8 cellular contexts compared by ENCODE assay signal in genomic region chr1:46300673-46301405, GRCh38. TPM values are rescaled to one million over a fixed set of nuclear protein-coding genes. Genes with fewer than 3 reads are reported as not detected.
DNase-seq lines count a peak whose midpoint lies in the region; ATAC-seq, FAIRE-seq and TF ChIP-seq lines count a peak whose summit lies in the region.

No MANE protein-coding gene starts in this region.

- peak overlapping the region; percentile 97 for H3K27ac Mint-ChIP-seq in T-helper 2 cell treated with Interferon-gamma antibody and Interleukin-4, amounts not matched to agents 5 μg/mL and 100 μg/mL, for 36 hours
- H3K27ac Mint-ChIP-seq in activated naive CD8-positive, alpha-beta T cell treated with anti-CD3 and anti-CD28 coated beads, Interleukin-2, amount 10 ng/mL, durations not matched to agents 7 days and 5 days: peak overlapping the region; percentile 99

- FAIRE-seq in keratinocyte (lab: Jason Lieb, UNC) (no peak), GM19239 (lab: Jason Lieb, UNC) (no peak)

- peak overlapping the region; percentile 97 for H3K4me3 Mint-ChIP-seq in T-helper 2 cell treated with Interferon-gamma antibody and Interleukin-4, amounts not matched to agents 5 μg/mL and 100 μg/mL, for 36 hours
- peak overlapping the region; percentile 93 for H3K4me3 Mint-ChIP-seq in activated naive CD8-positive, alpha-beta T cell treated with anti-CD3 and anti-CD28 coated beads, Interleukin-2, amount 10 ng/mL, durations not matched to agents 7 days and 5 days

- peaks cover 37% of the 10 kb centered on the region for H3K36me3 Mint-ChIP-seq in T-helper 2 cell treated with Interferon-gamma antibody and Interleukin-4, amounts not matched to agents 5 μg/mL and 100 μg/mL, for 36 hours (ENCODE audit: low read depth)
- H3K36me3 Mint-ChIP-seq in activated naive CD8-positive, alpha-beta T cell treated with anti-CD3 and anti-CD28 coated beads, Interleukin-2, amount 10 ng/mL, durations not matched to agents 7 days and 5 days: peaks cover 27% of the 10 kb centered on the region

- ATAC-seq in activated naive CD8-positive, alpha-beta T cell treated with anti-CD3 and anti-CD28 coated beads, Interleukin-2, amount 10 ng/mL, durations not matched to agents 7 days and 5 days (ENCODE audit: low read depth): no peak
- ATAC-seq in GM21723 (IDR thresholded peaks at IDR 0.05; ENCODE audit: unreplicated experiment): no peak

- H3K79me2 ChIP-seq in keratinocyte (ENCODE audit: control insufficient read depth, insufficient read depth, low read length): peaks cover 72% of the 10 kb centered on the region

- no peak for TF ChIP-seq CTCF in keratinocyte (optimal IDR thresholded peaks at IDR 0.05 in 1 of 3, IDR thresholded peaks at IDR 0.05 in 1 of 3, conservative IDR thresholded peaks at IDR 0.05 in 1 of 3; ENCODE audit: extremely low read depth in 1 of 3, insufficient read depth in 2 of 3, low read length in 3 of 3)

- no peak overlapping the region for H2AFZ ChIP-seq in keratinocyte (ENCODE audit: control insufficient read depth, low read length)

- H3K27me3 ChIP-seq in keratinocyte (ENCODE audit: control insufficient read depth, extremely low read depth, insufficient read depth, low read length): no peaks in the 10 kb centered on the region

- no peaks in the 10 kb centered on the region for H3K9me3 ChIP-seq in keratinocyte (ENCODE audit: control insufficient read depth, low read depth, low read length)

- peak overlapping the region; percentile 99 for H3K4me2 ChIP-seq in keratinocyte (ENCODE audit: control insufficient read depth, extremely low read depth, insufficient read depth, low read depth, low read length)

- POLR2A ChIA-PET in activated naive CD8-positive, alpha-beta T cell treated with anti-CD3 and anti-CD28 coated beads, Interleukin-2, amount 10 ng/mL, durations not matched to agents 7 days and 5 days (lab: Charles Lee): interaction anchor here (0.6 to 1.7 kb wide), 5 partner anchors 10 to 54 kb away, joined by 3 to 5 read pairs (median 4); partner anchors contain the start of gene NSUN4

- no peaks in the 10 kb centered on the region for H3K27me3 Mint-ChIP-seq in T-helper 2 cell treated with Interferon-gamma antibody and Interleukin-4, amounts not matched to agents 5 μg/mL and 100 μg/mL, for 36 hours (ENCODE audit: low read depth)
- H3K27me3 Mint-ChIP-seq in activated naive CD8-positive, alpha-beta T cell treated with anti-CD3 and anti-CD28 coated beads, Interleukin-2, amount 10 ng/mL, durations not matched to agents 7 days and 5 days: no peaks in the 10 kb centered on the region

- peaks cover 7 to 15% of the 10 kb centered on the region in 2 experiments for H3K36me3 ChIP-seq in keratinocyte (ENCODE audit: control insufficient read depth in 2 of 2, extremely low read depth in 1 of 2, insufficient read depth in 2 of 2, low read length in 2 of 2)

- H3K9me3 Mint-ChIP-seq in T-helper 2 cell treated with Interferon-gamma antibody and Interleukin-4, amounts not matched to agents 5 μg/mL and 100 μg/mL, for 36 hours: no peaks in the 10 kb centered on the region
- no peaks in the 10 kb centered on the region for H3K9me3 Mint-ChIP-seq in activated naive CD8-positive, alpha-beta T cell treated with anti-CD3 and anti-CD28 coated beads, Interleukin-2, amount 10 ng/mL, durations not matched to agents 7 days and 5 days

- no peaks in the 10 kb centered on the region for H3K9me1 ChIP-seq in keratinocyte (ENCODE audit: control insufficient read depth, extremely low read depth, insufficient read depth, low read length)

- peaks cover 3% of the 10 kb centered on the region for H4K20me1 ChIP-seq in keratinocyte (ENCODE audit: control insufficient read depth, extremely low read depth, insufficient read depth, low read length)

- H3K4me3 ChIP-seq in keratinocyte (ENCODE audit: control insufficient read depth in 2 of 3, extremely low read depth in 1 of 3, insufficient read depth in 2 of 3, low read depth in 1 of 3, low read length in 3 of 3): peak overlapping the region; percentile 76 to 99 (median 99)

- H3K27ac ChIP-seq in keratinocyte (ENCODE audit: control insufficient read depth, insufficient read depth, low read length): peak overlapping the region; percentile 98
- H3K27ac ChIP-seq in temporal lobe (ENCODE audit: low read depth, low read length): peak overlapping the region; percentile 89

- in situ Hi-C loops in ACHN (cut with HindIII; ENCODE audit: low pct_ligation_motif_present, low pct_unique_long_range_greater_than_20kb, low sequenced_read_pairs): no loop called here

- peak overlapping the region; percentile 96 for H3K9ac ChIP-seq in keratinocyte (ENCODE audit: control insufficient read depth, extremely low read depth, insufficient read depth, low read length)

- dilution Hi-C loops in keratinocyte (cut with MboI; ENCODE audit: extremely low pct_ligation_motif_present, low sequenced_read_pairs): no loop called here

- no peak for DNase-seq in T-helper 2 cell treated with Interferon-gamma antibody and Interleukin-4, amounts not matched to agents 5 μg/mL and 100 μg/mL, for 36 hours (ENCODE audit: low spot score)
- no peak for DNase-seq in T-helper 2 cell
- no peak for DNase-seq in activated naive CD8-positive, alpha-beta T cell treated with anti-CD3 and anti-CD28 coated beads, Interleukin-2, amount 10 ng/mL, durations not matched to agents 7 days and 5 days
- DNase-seq in keratinocyte (ENCODE audit: low read depth, low spot score): no peak
- no peak for DNase-seq in GM19239 (ENCODE audit: insufficient read length, low spot score)
- DNase-seq in ACHN: no peak

- peaks cover 30% of the 10 kb centered on the region for H3K4me1 Mint-ChIP-seq in T-helper 2 cell treated with Interferon-gamma antibody and Interleukin-4, amounts not matched to agents 5 μg/mL and 100 μg/mL, for 36 hours (ENCODE audit: low read depth)
- peaks cover 23% of the 10 kb centered on the region for H3K4me1 Mint-ChIP-seq in activated naive CD8-positive, alpha-beta T cell treated with anti-CD3 and anti-CD28 coated beads, Interleukin-2, amount 10 ng/mL, durations not matched to agents 7 days and 5 days

- H3K4me1 ChIP-seq in keratinocyte (ENCODE audit: control insufficient read depth, extremely low read depth, insufficient read depth, low read length): peaks cover 17% of the 10 kb centered on the region

RNA-seq across cellular contexts. Expression of gene LRRC41, which starts 2.6 kb away (rescaled TPM):
- 10 to 100 TPM; 36.8 to 38.8 TPM for total RNA-seq in activated naive CD8-positive, alpha-beta T cell treated with anti-CD3 and anti-CD28 coated beads, Interleukin-2, amount 10 ng/mL, durations not matched to agents 7 days and 5 days
- 51.2 to 77.6 TPM (median 70.8 TPM) in 3 replicates for polyA plus RNA-seq in keratinocyte
- 20.7 TPM for polyA plus RNA-seq in keratinocyte (2011; ENCODE audit: low read depth)
- 57.6 and 69.4 TPM in 2 replicates for polyA plus RNA-seq in keratinocyte (2011; cell fraction: cytosol; rRNA removed)
- polyA plus RNA-seq in keratinocyte (2011; cell fraction: nucleus; rRNA removed): 87.1 and 111 TPM in 2 replicates
- 51.8 and 58.7 TPM in 2 replicates for polyA plus RNA-seq in keratinocyte (2012; ENCODE audit: low replicate concordance)
- polyA minus RNA-seq in keratinocyte: 81.8 to 143 TPM (median 117 TPM) in 3 replicates
- polyA minus RNA-seq in keratinocyte (2011; cell fraction: cytosol; rRNA and poly(A)+ RNA removed): 125 TPM
- 75.8 and 80.4 TPM in 2 replicates for polyA minus RNA-seq in keratinocyte (2011; cell fraction: nucleus; rRNA and poly(A)+ RNA removed)
- total RNA-seq in temporal lobe: 41.1 TPM

RNA-seq across cellular contexts. Expression of gene UQCRH, which starts 2.7 kb away (rescaled TPM):
- 100 to 1,000 TPM; 250 to 260 TPM for total RNA-seq in activated naive CD8-positive, alpha-beta T cell treated with anti-CD3 and anti-CD28 coated beads, Interleukin-2, amount 10 ng/mL, durations not matched to agents 7 days and 5 days
- polyA plus RNA-seq in keratinocyte: 650 to 970 TPM (median 720 TPM) in 3 replicates
- 267 TPM for polyA plus RNA-seq in keratinocyte (2011; ENCODE audit: low read depth)
- 799 and 838 TPM in 2 replicates for polyA plus RNA-seq in keratinocyte (2011; cell fraction: cytosol; rRNA removed)
- 170 and 300 TPM in 2 replicates for polyA plus RNA-seq in keratinocyte (2011; cell fraction: nucleus; rRNA removed)
- 471 and 744 TPM in 2 replicates for polyA plus RNA-seq in keratinocyte (2012; ENCODE audit: low replicate concordance)
- polyA minus RNA-seq in keratinocyte: 38.0 to 117 TPM (median 52.1 TPM) in 3 replicates
- 111 TPM for polyA minus RNA-seq in keratinocyte (2011; cell fraction: cytosol; rRNA and poly(A)+ RNA removed)
- polyA minus RNA-seq in keratinocyte (2011; cell fraction: nucleus; rRNA and poly(A)+ RNA removed): 23.4 and 45.7 TPM in 2 replicates
- 190 TPM for total RNA-seq in temporal lobe

RNA-seq across cellular contexts. Expression of gene NSUN4, which starts 39.8 kb away (rescaled TPM):
- total RNA-seq in activated naive CD8-positive, alpha-beta T cell treated with anti-CD3 and anti-CD28 coated beads, Interleukin-2, amount 10 ng/mL, durations not matched to agents 7 days and 5 days: 10 to 100 TPM; 23.2 to 24.9 TPM
- 26.3 to 28.2 TPM (median 26.6 TPM) in 3 replicates for polyA plus RNA-seq in keratinocyte
- polyA plus RNA-seq in keratinocyte (2011; ENCODE audit: low read depth): 5.0 TPM
- 17.4 and 19.4 TPM in 2 replicates for polyA plus RNA-seq in keratinocyte (2011; cell fraction: cytosol; rRNA removed)
- polyA plus RNA-seq in keratinocyte (2011; cell fraction: nucleus; rRNA removed): 24.5 and 26.9 TPM in 2 replicates
- polyA plus RNA-seq in keratinocyte (2012; ENCODE audit: low replicate concordance): 12.4 and 17.9 TPM in 2 replicates
- 55.7 to 111 TPM (median 63.4 TPM) in 3 replicates for polyA minus RNA-seq in keratinocyte
- 20.5 TPM for polyA minus RNA-seq in keratinocyte (2011; cell fraction: cytosol; rRNA and poly(A)+ RNA removed)
- polyA minus RNA-seq in keratinocyte (2011; cell fraction: nucleus; rRNA and poly(A)+ RNA removed): 25.3 and 41.0 TPM in 2 replicates
- 8.4 TPM for total RNA-seq in temporal lobe

RNA-seq across cellular contexts. Expression of gene RAD54L, which starts 53.3 kb away (rescaled TPM):
- total RNA-seq in activated naive CD8-positive, alpha-beta T cell treated with anti-CD3 and anti-CD28 coated beads, Interleukin-2, amount 10 ng/mL, durations not matched to agents 7 days and 5 days: 10 to 100 TPM; 47.9 to 50.8 TPM
- polyA plus RNA-seq in keratinocyte: 0.42 to 5.1 TPM (median 3.8 TPM) in 3 replicates
- 0.74 TPM for polyA plus RNA-seq in keratinocyte (2011; ENCODE audit: low read depth)
- polyA plus RNA-seq in keratinocyte (2011; cell fraction: cytosol; rRNA removed): 0.98 and 1.2 TPM in 2 replicates
- 4.2 and 4.4 TPM in 2 replicates for polyA plus RNA-seq in keratinocyte (2011; cell fraction: nucleus; rRNA removed)
- polyA plus RNA-seq in keratinocyte (2012; ENCODE audit: low replicate concordance): 0.24 and 4.0 TPM in 2 replicates
- polyA minus RNA-seq in keratinocyte: 2.1 to 6.8 TPM (median 5.0 TPM) in 3 replicates
- not detected for polyA minus RNA-seq in keratinocyte (2011; cell fraction: cytosol; rRNA and poly(A)+ RNA removed)
- 1.5 and 2.9 TPM in 2 replicates for polyA minus RNA-seq in keratinocyte (2011; cell fraction: nucleus; rRNA and poly(A)+ RNA removed)
- total RNA-seq in temporal lobe: 1.5 TPM
